29 cellular contexts compared by ENCODE assay signal in the genomic region with DNA sequence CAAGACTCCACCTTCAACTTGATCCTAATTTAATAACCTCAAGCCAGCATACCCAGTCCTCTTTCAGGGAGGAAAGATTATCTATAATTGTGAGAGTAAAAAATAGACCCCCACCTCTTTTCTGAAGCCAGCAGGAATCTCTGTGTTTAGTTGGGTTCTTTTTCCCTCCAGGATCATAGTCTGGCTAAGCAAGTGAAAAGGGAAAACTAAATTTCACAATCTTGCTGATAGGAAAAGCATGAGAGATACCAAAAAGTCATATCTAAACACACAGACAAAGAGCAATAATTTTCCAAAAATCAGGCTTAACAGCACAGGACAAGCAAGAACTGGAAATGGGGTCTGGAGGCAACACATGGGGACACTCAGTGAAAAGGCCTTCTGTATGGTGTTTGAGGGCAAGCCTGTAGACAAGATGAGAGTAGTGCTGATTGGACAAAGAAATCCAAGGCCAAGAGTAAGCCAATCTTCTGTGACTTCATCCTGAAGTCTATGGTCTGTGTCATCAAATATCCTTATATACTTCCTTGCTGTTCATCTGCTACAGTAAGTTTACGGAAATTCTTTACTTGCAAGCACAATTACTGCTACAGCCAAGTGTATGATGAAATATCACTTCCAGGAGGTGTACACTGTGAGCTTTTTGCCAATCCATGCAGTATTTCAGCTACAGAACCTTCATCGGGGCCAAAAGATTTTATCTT.
DNase-seq lines count a peak whose midpoint lies in the region; ATAC-seq and TF ChIP-seq lines count a peak whose summit lies in the region.
"Had no signal": no experiment of that assay in that cellular context is flagged by ENCODE, and none has a peak within 500 bp of the region (broad histone marks: within the 10 kb centered on the region; RNA-seq: fewer than 3 reads in every experiment).

No MANE protein-coding gene starts in this region.

- no peaks in the 10 kb centered on the region for H3K9me3 ChIP-seq in left ventricle myocardium inferior (replicated peaks)
- no peaks in the 10 kb centered on the region for H3K9me3 ChIP-seq in hepatocyte (ENCODE audit: low read depth)
- H3K9me3 ChIP-seq in upper lobe of right lung = no peaks in the 10 kb centered on the region
- H3K9me3 ChIP-seq: esophagus muscularis mucosa, spleen, tibial artery had no signal

- H3K4me1 ChIP-seq in left ventricle myocardium inferior (peaks cover 18% of the 10 kb centered on the region), hepatocyte (ENCODE audit: insufficient read depth) (no peaks in the 10 kb centered on the region), upper lobe of right lung (no peaks in the 10 kb centered on the region)

- H3K4me2 ChIP-seq in hepatocyte = no peak overlapping the region

- no peaks in the 10 kb centered on the region for H3K79me2 ChIP-seq in hepatocyte

- WGBS in hepatocyte (ENCODE audit: low lambda C conversion rate, missing lambda C conversion rate) = 67% methylated on average over 2 of the region's 2 CpGs

- no peak for DNase-seq in left ventricle myocardium inferior
- DNase-seq in cardiac septum (ENCODE audit: low spot score) = no peak
- DNase-seq in choroid plexus epithelial cell (ENCODE audit: low read depth) = peak; percentile 69
- no peak for DNase-seq in hepatocyte (ENCODE audit: low spot score)
- DNase-seq in upper lobe of right lung = no peak
- no peak for DNase-seq in inferior parietal cortex (ENCODE audit: extremely low spot score)
- no peak for DNase-seq in DMS79 treated with DMSO at 0.1 percent for 48 hours (lab: John Stamatoyannopoulos, UW)
- DNase-seq: activated B cell treated with CpG ODN at 0.5 μM for 24 hours; activated naive CD4-positive, alpha-beta T cell treated with anti-CD3 and anti-CD28 coated beads, Interleukin-2, amount 50 U/mL, for 16 hours; anterior cingulate cortex; CD4-positive, alpha-beta memory T cell; central memory CD4-positive, alpha-beta T cell; EL; endodermal cell; glutamatergic neuron; Kasumi-1; midbrain; naive thymus-derived CD4-positive, alpha-beta T cell; NCI-H187; NCI-H2171; NCI-H524 treated with DMSO at 0.1 percent for 48 hours; occipital lobe; spleen; SW 1271; T-helper 9 cell; tibial artery had no signal

- intact Hi-C loops in left ventricle myocardium inferior (cut with micrococcal nuclease) (no loop called here), cardiac septum (cut with DNase I) (no loop called here), upper lobe of right lung (cut with DNase I) (no loop called here)

- no peaks in the 10 kb centered on the region for H3K36me3 ChIP-seq in left ventricle myocardium inferior
- H3K36me3 ChIP-seq in hepatocyte (replicated peaks; ENCODE audit: insufficient read depth, low read depth) = no peaks in the 10 kb centered on the region
- H3K36me3 ChIP-seq in upper lobe of right lung = no peaks in the 10 kb centered on the region
- H3K36me3 ChIP-seq: esophagus muscularis mucosa, spleen, tibial artery had no signal

- H3K27me3 ChIP-seq in left ventricle myocardium inferior (ENCODE audit: low read depth) (no peaks in the 10 kb centered on the region), hepatocyte (no peaks in the 10 kb centered on the region), upper lobe of right lung (no peaks in the 10 kb centered on the region)
- H3K27me3 ChIP-seq: esophagus muscularis mucosa, spleen, tibial artery had no signal

- H3K9me2 ChIP-seq in hepatocyte (replicated peaks; ENCODE audit: insufficient read depth) = no peaks in the 10 kb centered on the region

- H3K4me3 ChIP-seq in left ventricle myocardium inferior (no peak overlapping the region), choroid plexus epithelial cell (ENCODE audit: low read depth, low read length) (no peak overlapping the region), hepatocyte (no peak overlapping the region), upper lobe of right lung (no peak overlapping the region)
- H3K4me3 ChIP-seq: esophagus muscularis mucosa, GM12878, spleen, tibial artery had no signal

- peak overlapping the region; percentile 20 for H3K27ac ChIP-seq in left ventricle myocardium inferior (replicated peaks)
- H3K27ac ChIP-seq in hepatocyte = peak overlapping the region; percentile 23
- H3K27ac ChIP-seq in upper lobe of right lung = no peak overlapping the region
- H3K27ac ChIP-seq: esophagus muscularis mucosa, spleen, tibial artery had no signal

- TF ChIP-seq CTCF in left ventricle myocardium inferior (IDR thresholded peaks at IDR 0.05; ENCODE audit: borderline replicate concordance) (no peak), choroid plexus epithelial cell (conservative IDR thresholded peaks at IDR 0.05; ENCODE audit: low read depth, low read length) (no peak), hepatocyte (IDR thresholded peaks at IDR 0.05; ENCODE audit: poor library complexity) (no peak), upper lobe of right lung (IDR thresholded peaks at IDR 0.05) (no peak)

- ATAC-seq in upper lobe of right lung (peak; percentile 64), HG02642 (IDR thresholded peaks at IDR 0.05; ENCODE audit: poor library complexity, unreplicated experiment) (no peak)
- ATAC-seq: GM12878; naive thymus-derived CD4-positive, alpha-beta T cell had no signal

- H4K20me1 ChIP-seq in hepatocyte (ENCODE audit: insufficient read depth, poor library complexity, severe bottlenecking) = no peaks in the 10 kb centered on the region

- H2AFZ ChIP-seq in hepatocyte = no peak overlapping the region
